2 cellular contexts compared by ENCODE assay signal in the genomic region with DNA sequence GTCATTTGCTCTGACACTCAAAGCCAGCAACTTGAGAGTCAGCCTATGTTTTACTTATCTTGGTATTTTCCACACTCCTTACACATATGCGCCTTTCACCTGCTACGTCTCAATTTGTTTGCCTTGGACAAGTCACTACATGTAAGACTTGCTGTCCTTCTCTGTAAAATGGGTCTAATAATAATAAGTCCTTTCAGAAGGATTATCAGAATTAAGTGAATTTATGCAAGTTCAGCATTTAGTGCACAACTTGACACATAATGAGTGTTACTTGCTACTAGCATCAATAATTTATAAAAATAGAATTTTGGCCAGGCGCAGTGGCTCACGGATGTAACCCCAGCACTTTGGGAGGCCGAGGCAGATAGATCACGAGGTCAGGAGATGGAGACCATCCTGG.
TF ChIP-seq lines count a peak whose summit lies in the region.

No MANE protein-coding gene starts in this region.

TF ChIP-seq in HepG2, 621 proteins besides CTCF, POLR2A, EP300 and RAD21:
- TF ChIP-seq MAFF (IDR thresholded peaks at IDR 0.05; ENCODE audit: low read depth, low read length) = peak; percentile 90
- TF ChIP-seq MAFK (conservative IDR thresholded peaks at IDR 0.05 in 1 of 2, IDR thresholded peaks at IDR 0.05 in 1 of 2; ENCODE audit: low read length in 2 of 2) = peak; percentile 92 to 94
- peak; percentile 83 for TF ChIP-seq ZNF629 (CRISPR knock-in tag; conservative IDR thresholded peaks at IDR 0.05)
- TF ChIP-seq ZFP36 (IDR thresholded peaks at IDR 0.05; ENCODE audit: borderline replicate concordance, low read depth, low read length, partially characterized antibody) = no peak
- 0 out of 2 replicates have a peak, but pooled peaks have one; percentile 17 for TF ChIP-seq KDM1A (CRISPR knock-in tag; IDR thresholded peaks at IDR 0.05)
- TF ChIP-seq ZNF24 (IDR thresholded peaks at IDR 0.05) = no peak
- TF ChIP-seq CBX1 (IDR thresholded peaks at IDR 0.05; ENCODE audit: low read depth) = no peak

TF ChIP-seq in H1, 55 proteins besides CTCF, POLR2A, EP300 and RAD21:
- TF ChIP-seq SP4 (IDR thresholded peaks at IDR 0.05; ENCODE audit: low read length) = no peak
- TF ChIP-seq PHF8 (conservative IDR thresholded peaks at IDR 0.05; ENCODE audit: low read depth, low read length) = no peak
- no peak for TF ChIP-seq BRCA1 (IDR thresholded peaks at IDR 0.05; ENCODE audit: low read depth, low read length)
- TF ChIP-seq CBX8 (IDR thresholded peaks at IDR 0.05; ENCODE audit: borderline replicate concordance, low read depth, low read length) = no peak
